Comparison of ENCODE assay signal across 25 cellular contexts in the genomic region with DNA sequence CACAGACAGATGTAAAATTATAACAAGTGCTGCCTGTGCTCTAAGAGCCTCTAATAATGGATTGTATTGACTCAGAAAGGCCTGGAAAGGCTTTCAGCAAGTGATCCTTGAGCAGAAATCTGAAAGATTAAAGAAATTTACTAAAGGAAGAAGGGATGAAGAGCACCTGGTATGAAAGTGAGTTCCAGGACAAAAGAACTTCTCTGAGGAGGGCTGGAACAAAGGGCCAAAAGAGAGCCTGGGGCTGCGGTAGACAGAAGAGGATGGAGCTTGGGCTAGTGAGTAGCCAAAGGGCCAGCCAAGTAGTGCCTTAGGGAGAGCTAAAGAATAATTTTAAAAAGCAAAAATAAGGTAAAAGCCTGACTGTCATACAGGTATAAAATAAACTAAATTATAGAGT.
"Had no signal": no experiment of that assay in that cellular context is flagged by ENCODE, and none has a peak within 500 bp of the region (broad histone marks: within the 10 kb centered on the region; RNA-seq: fewer than 3 reads in every experiment).

No MANE protein-coding gene starts in this region.

- H3K9me3 ChIP-seq: gastrocnemius medialis, pancreas, prostate gland, stomach, thyroid gland, upper lobe of left lung, vagina had no signal

- DNase-seq: activated CD4-positive, alpha-beta T cell treated with anti-CD3 and anti-CD28 coated beads for 4 hours; activated CD4-positive, alpha-beta T cell treated with anti-CD3 and anti-CD28 coated beads, Interleukin-2, amount 50 U/mL, for 48 hours; activated CD4-positive, CD25-positive, alpha-beta regulatory T cell; activated CD8-positive, alpha-beta memory T cell treated with anti-CD3 and anti-CD28 coated beads for 24 hours; activated effector memory CD4-positive, alpha-beta T cell treated with Interleukin-2 at 50 U/mL for 16 hours; activated naive CD4-positive, alpha-beta T cell treated with Interleukin-2 at 50 U/mL for 16 hours; anterior cingulate cortex; gastrocnemius medialis; glutamatergic neuron; kidney; midbrain; naive thymus-derived CD4-positive, alpha-beta T cell; nucleus accumbens; pancreas; retina; stimulated activated CD4-positive, alpha-beta T cell treated with anti-CD3 and anti-CD28 coated beads, Interleukin-4, amount 100 ng/mL, for 4 hours; stimulated activated CD8-positive, alpha-beta memory T cell treated with anti-CD3 and anti-CD28 coated beads, Interleukin-4, amount 100 ng/mL, for 48 hours; stomach; thyroid gland had no signal

- ATAC-seq: gastrocnemius medialis; naive thymus-derived CD4-positive, alpha-beta T cell; pancreas; sciatic nerve; stimulated activated memory B cell treated with anti-CD40 and anti-IgM and Interleukin-4, amounts not matched to agents 10 μg/mL and 1 μg/mL and 100 μg/mL, for 72 hours had no signal

- H3K36me3 ChIP-seq: gastrocnemius medialis, pancreas, prostate gland, stomach, thyroid gland, upper lobe of left lung, vagina had no signal

- H3K4me1 ChIP-seq: gastrocnemius medialis, prostate gland had no signal

- H3K27ac ChIP-seq: gastrocnemius medialis, pancreas, prostate gland, skin epidermis, stomach, thyroid gland, upper lobe of left lung, vagina had no signal

- H3K4me3 ChIP-seq: gastrocnemius medialis, pancreas, prostate gland, skin epidermis, stomach, thyroid gland, upper lobe of left lung, vagina had no signal

- H3K27me3 ChIP-seq: pancreas, thyroid gland, upper lobe of left lung had no signal
